ENCODE assay signal across 7 cellular contexts in genomic region chr16:30282357-30282756, GRCh38. TPM values are rescaled to one million over a fixed set of nuclear protein-coding genes. Genes with fewer than 3 reads are reported as not detected.
DNase-seq lines count a peak whose midpoint lies in the region; ATAC-seq and TF ChIP-seq lines count a peak whose summit lies in the region.
"Not testable (repeated sequence)": the region's sequence is repeated elsewhere in the genome, so short reads cannot be mapped to it uniquely, and the experiment has no call there.
"Had no signal": no experiment of that assay in that cellular context is flagged by ENCODE, and none has a peak within 500 bp of the region (broad histone marks: within the 10 kb centered on the region; RNA-seq: fewer than 3 reads in every experiment).

No MANE protein-coding gene starts in this region.

- not testable (repeated sequence) for H3K27me3 ChIP-seq in SJCRH30, sigmoid colon

- H3K36me3 ChIP-seq in SJCRH30; mucosa of descending colon (ENCODE audit: low read depth); sigmoid colon: not testable (repeated sequence)

- TF ChIP-seq POLR2A in sigmoid colon (IDR thresholded peaks at IDR 0.05): not testable (repeated sequence)

- H3K4me1 ChIP-seq in SJCRH30; mucosa of descending colon (ENCODE audit: low read depth); sigmoid colon: not testable (repeated sequence)

- WGBS in sigmoid colon, 2 donors: 48 to 85% methylated on average over 9 of the region's 10 CpGs

- not testable (repeated sequence) for H3K27ac ChIP-seq in SJCRH30, sigmoid colon

- DNase-seq in SJCRH30 (peak; percentile 13 to 15), Right ventricle myocardium superior (peak; percentile 3), left colon (peak; percentile 9 to 23), mucosa of descending colon (peak; percentile 39 to 50 (median 49)), sigmoid colon (peak; percentile 25)
- peak; percentile 6 for DNase-seq in activated naive CD4-positive, alpha-beta T cell treated with anti-CD3 and anti-CD28 coated beads, Interleukin-2, amount 50 U/mL, for 16 hours

- H3K4me3 ChIP-seq in SJCRH30, mucosa of descending colon, sigmoid colon: not testable (repeated sequence)

- TF ChIP-seq CTCF in mucosa of descending colon (IDR thresholded peaks at IDR 0.05); sigmoid colon (IDR thresholded peaks at IDR 0.05): not testable (repeated sequence)

- not testable (repeated sequence) for H3K9me3 ChIP-seq in SJCRH30 (replicated peaks); mucosa of descending colon; sigmoid colon

- not testable (repeated sequence) for ATAC-seq in Right ventricle myocardium superior (ENCODE audit: poor library complexity); left colon; mucosa of descending colon

- TF ChIP-seq EP300 in sigmoid colon (IDR thresholded peaks at IDR 0.05): not testable (repeated sequence)

- intact Hi-C loops in Right ventricle myocardium superior (cut with DNase I); left colon (cut with DNase I, micrococcal nuclease); mucosa of descending colon (cut with DNase I, micrococcal nuclease); sigmoid colon (cut with DNase I): not testable (repeated sequence)

RNA-seq across cellular contexts. Expression of gene NPIPB13, which starts 34.1 kb away (rescaled TPM):
- 2.3 and 3.9 TPM in 2 replicates for total RNA-seq in SJCRH30 (2014; rRNA removed; shearing (Covaris generic))
- 5.9 TPM for total RNA-seq in Right ventricle myocardium superior
- 10 to 100 TPM in 1 of 2 donors, 1 to 10 TPM in 1; 9.7 to 21.1 TPM for total RNA-seq in left colon
- 10 to 100 TPM; 15.3 to 28.5 (median 21.7) TPM for total RNA-seq in mucosa of descending colon
- total RNA-seq in sigmoid colon: 1 to 10 TPM in 3 of 4 donors, under 1 TPM in 1; 0.82 to 5.3 (median 2.6) TPM
- 1 to 10 TPM in 1 of 3 donors, under 1 TPM in 2; 0.60 to 6.9 (median 0.92) TPM for polyA plus RNA-seq in sigmoid colon
- total RNA-seq: G401 had no signal
